In the genomic region with DNA sequence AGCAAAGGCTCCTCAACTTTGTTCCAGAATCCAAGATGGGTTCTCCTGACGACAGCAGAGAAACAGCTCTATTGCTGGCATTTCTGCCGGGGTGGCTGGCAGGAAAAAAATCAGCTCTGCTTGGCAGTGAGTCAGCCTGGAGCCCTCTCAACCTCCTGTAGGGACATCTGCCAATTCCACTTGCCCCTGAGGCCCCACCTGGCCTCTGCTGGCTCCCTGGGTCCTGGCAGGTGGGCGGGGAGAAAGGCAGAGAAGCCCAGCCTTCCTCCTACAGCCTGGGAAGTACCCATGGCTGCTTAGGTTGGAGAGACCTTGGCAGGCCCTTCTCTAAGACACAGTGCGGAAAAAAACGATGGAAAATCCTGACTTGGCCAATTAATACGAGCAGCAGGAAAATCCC, we compare ENCODE assay signal across 10 cellular contexts.
DNase-seq lines count a peak whose midpoint lies in the region; FAIRE-seq and TF ChIP-seq lines count a peak whose summit lies in the region.
"Had no signal": no experiment of that assay in that cellular context is flagged by ENCODE, and none has a peak within 500 bp of the region (broad histone marks: within the 10 kb centered on the region; RNA-seq: fewer than 3 reads in every experiment).

No MANE protein-coding gene starts in this region.

- TF ChIP-seq POLR2A in sigmoid colon (IDR thresholded peaks at IDR 0.05) = no peak

- 18 to 58% methylated on average over 6 of the region's 6 CpGs for WGBS in sigmoid colon, 2 donors

- in situ Hi-C loops in Caki2 (cut with HindIII; ENCODE audit: low pct_unique_long_range_greater_than_20kb, low sequenced_read_pairs) = no loop called here

- no peak overlapping the region for H3K27ac ChIP-seq in sigmoid colon
- no peak overlapping the region for H3K27ac ChIP-seq in effector memory CD4-positive, alpha-beta T cell (ENCODE audit: insufficient read depth, low read length, poor library complexity, severe bottlenecking)

- FAIRE-seq in RCC 7860 (lab: Jason Lieb, UNC) (no peak), frontal cortex (lab: Jason Lieb, UNC) (no peak)
- FAIRE-seq: TTC549 had no signal

- H3K36me3 ChIP-seq in sigmoid colon = no peaks in the 10 kb centered on the region
- no peaks in the 10 kb centered on the region for H3K36me3 ChIP-seq in effector memory CD4-positive, alpha-beta T cell (ENCODE audit: control insufficient read depth, insufficient read depth, low read length)

- TF ChIP-seq CTCF in sigmoid colon (IDR thresholded peaks at IDR 0.05) = no peak

- H3K4me1 ChIP-seq in sigmoid colon = no peaks in the 10 kb centered on the region
- no peaks in the 10 kb centered on the region for H3K4me1 ChIP-seq in effector memory CD4-positive, alpha-beta T cell (ENCODE audit: control insufficient read depth, insufficient read depth, low read length, poor library complexity, severe bottlenecking)

- DNase-seq in Caki2 (ENCODE audit: low read depth) (peak; percentile 52), NCI-H1105 treated with DMSO at 0.1 percent for 48 hours (lab: John Stamatoyannopoulos, UW) (peak; percentile 89), RCC 7860 (ENCODE audit: low spot score) (peak; percentile 40), islet precursor cell (peak; percentile 50), frontal cortex (ENCODE audit: low spot score in 2 of 2) (no peak), CD1c-positive myeloid dendritic cell (ENCODE audit: extremely low spot score) (no peak), sigmoid colon (no peak)
- DNase-seq in effector memory CD4-positive, alpha-beta T cell = no peak
- DNase-seq: activated T-cell treated with anti-CD3 and anti-CD28 coated beads, Interleukin-2, amount 50 U/mL, for 72 hours had no signal

- no peaks in the 10 kb centered on the region for H3K9me3 ChIP-seq in sigmoid colon
- no peaks in the 10 kb centered on the region for H3K9me3 ChIP-seq in effector memory CD4-positive, alpha-beta T cell (ENCODE audit: control insufficient read depth, low read length)

- H3K4me3 ChIP-seq in sigmoid colon = no peak overlapping the region
- no peak overlapping the region for H3K4me3 ChIP-seq in effector memory CD4-positive, alpha-beta T cell (ENCODE audit: insufficient read depth, low read depth, low read length, poor library complexity, severe bottlenecking)

- intact Hi-C loops in sigmoid colon (cut with DNase I) = no loop called here

- H3K27me3 ChIP-seq in sigmoid colon = no peaks in the 10 kb centered on the region
- H3K27me3 ChIP-seq in effector memory CD4-positive, alpha-beta T cell (replicated peaks; ENCODE audit: control insufficient read depth, insufficient read depth, low read length, poor library complexity, severe bottlenecking) = no peaks in the 10 kb centered on the region

- no peak for TF ChIP-seq EP300 in sigmoid colon (IDR thresholded peaks at IDR 0.05)

Comparison
In these comparisons a context has a peak if more than half of its experiments do, and no peak if none do; other contexts are left out.
1. DNase-seq: peak in Caki2 (single experiment), NCI-H1105 treated with DMSO at 0.1 percent for 48 hours (single experiment), RCC 7860 (single experiment) and islet precursor cell (single experiment); none in frontal cortex (0 of 2), CD1c-positive myeloid dendritic cell (single experiment), sigmoid colon (single experiment) and effector memory CD4-positive, alpha-beta T cell (0 of 3).